Comparison of ENCODE assay signal across 8 cellular contexts in genomic region chr19:52941523-52941922, GRCh38. TPM values are rescaled to one million over a fixed set of nuclear protein-coding genes. Genes with fewer than 3 reads are reported as not detected.
DNase-seq lines count a peak whose midpoint lies in the region; ATAC-seq, FAIRE-seq and TF ChIP-seq lines count a peak whose summit lies in the region.
"Not testable (repeated sequence)": the region's sequence is repeated elsewhere in the genome, so short reads cannot be mapped to it uniquely, and the experiment has no call there.

No MANE protein-coding gene starts in this region.

- H3K79me2 ChIP-seq in Karpas-422 (ENCODE audit: low read length) = peaks cover 59% of the 10 kb centered on the region
- H3K79me2 ChIP-seq in SK-N-SH (ENCODE audit: insufficient read depth); endothelial cell of umbilical vein (ENCODE audit: control insufficient read depth, insufficient read depth, low read length): not testable (repeated sequence)

- H3K27ac ChIP-seq in Karpas-422 (ENCODE audit: low read length) (peak overlapping the region; percentile 57), SK-N-SH (ENCODE audit: low read depth in 2 of 2, low read length in 1 of 2) (peak overlapping the region in 1 of 2 experiments; percentile 59; a peak in 1 of 4 replicates), thoracic aorta (peak overlapping the region; percentile 83 to 92)
- not testable (repeated sequence) for H3K27ac ChIP-seq in endothelial cell of umbilical vein (ENCODE audit: insufficient read depth, low read depth, low read length); neutrophil

- not testable (repeated sequence) for H3K9me1 ChIP-seq in endothelial cell of umbilical vein (replicated peaks; ENCODE audit: control insufficient read depth, extremely low read depth, insufficient read depth, low read length)

- not testable (repeated sequence) for H3K27me3 ChIP-seq in Caco-2 (replicated peaks; ENCODE audit: control insufficient read depth, insufficient read depth, low read length); Karpas-422 (ENCODE audit: low read length); SK-N-SH (ENCODE audit: insufficient read depth); endothelial cell of umbilical vein (ENCODE audit: control insufficient read depth in 2 of 2, insufficient read depth in 2 of 2, low read length in 2 of 2); kidney epithelial cell (ENCODE audit: control insufficient read depth, insufficient read depth, low read length); thoracic aorta (replicated peaks; ENCODE audit: insufficient read depth)
- H3K27me3 ChIP-seq in neutrophil = peaks cover 16% of the 10 kb centered on the region

- H3K27ac Mint-ChIP-seq in Caco-2 (ENCODE audit: unreplicated experiment) = peak overlapping the region; percentile 92
- peak overlapping the region; percentile 95 for H3K27ac Mint-ChIP-seq in activated naive CD8-positive, alpha-beta T cell treated with anti-CD3 and anti-CD28 coated beads for 36 hours

- not testable (repeated sequence) for TF ChIP-seq POLR2A in endothelial cell of umbilical vein (IDR thresholded peaks at IDR 0.05; ENCODE audit: low read depth, low read length)

- not testable (repeated sequence) for H3K36me3 ChIP-seq in Caco-2 (ENCODE audit: control insufficient read depth, insufficient read depth, low read length); Karpas-422 (ENCODE audit: insufficient read depth, low read length); SK-N-SH (replicated peaks in 1 of 2; ENCODE audit: control insufficient read depth in 1 of 2, insufficient read depth in 2 of 2, low read length in 1 of 2); endothelial cell of umbilical vein (ENCODE audit: control insufficient read depth in 2 of 2, extremely low read depth in 1 of 2, insufficient read depth in 2 of 2, low read length in 2 of 2); kidney epithelial cell (ENCODE audit: control insufficient read depth, insufficient read depth, low read length); neutrophil; thoracic aorta

- H2AFZ ChIP-seq in Karpas-422 (ENCODE audit: low read length) (peak overlapping the region; percentile 53; the same call in 1 of the 2 replicates), SK-N-SH (ENCODE audit: low read depth) (peak overlapping the region; percentile 98), endothelial cell of umbilical vein (ENCODE audit: low read depth, low read length) (peak overlapping the region; percentile 83)

- H3K4me3 Mint-ChIP-seq in Caco-2 (ENCODE audit: unreplicated experiment) = peak overlapping the region; percentile 96
- H3K4me3 Mint-ChIP-seq in activated naive CD8-positive, alpha-beta T cell treated with anti-CD3 and anti-CD28 coated beads for 36 hours = peak overlapping the region; percentile 98

- dilution Hi-C loops in endothelial cell of umbilical vein (cut with MboI; ENCODE audit: extremely low pct_ligation_motif_present, low sequenced_read_pairs) = not testable (repeated sequence)

- ATAC-seq in thoracic aorta (ENCODE audit: insufficient number of reproducible peaks, low FRiP score, low read depth) = not testable (repeated sequence)

- H3K9me2 ChIP-seq in Karpas-422 (replicated peaks; ENCODE audit: insufficient read depth, low read length); SK-N-SH: not testable (repeated sequence)

- not testable (repeated sequence) for TF ChIP-seq CTCF in Caco-2 (IDR thresholded peaks at IDR 0.05; ENCODE audit: insufficient read depth in 1 of 2, low read depth in 1 of 2, low read length in 1 of 2, severe bottlenecking in 1 of 2, unreplicated experiment in 1 of 2); SK-N-SH (IDR thresholded peaks at IDR 0.05); endothelial cell of umbilical vein (IDR thresholded peaks at IDR 0.05; ENCODE audit: extremely low read depth in 1 of 2, insufficient read depth in 1 of 2, low read depth in 1 of 2, low read length in 2 of 2); kidney epithelial cell (IDR thresholded peaks at IDR 0.05; ENCODE audit: insufficient read depth, low read length, poor library complexity, severe bottlenecking); neutrophil (IDR thresholded peaks at IDR 0.05); thoracic aorta (IDR thresholded peaks at IDR 0.05)

- H3K9me3 Mint-ChIP-seq in Caco-2 (ENCODE audit: unreplicated experiment) = peaks cover 14% of the 10 kb centered on the region
- peaks cover 27% of the 10 kb centered on the region for H3K9me3 Mint-ChIP-seq in activated naive CD8-positive, alpha-beta T cell treated with anti-CD3 and anti-CD28 coated beads for 36 hours

- H3K4me1 Mint-ChIP-seq in Caco-2 (ENCODE audit: low read depth, unreplicated experiment) = peaks cover 25% of the 10 kb centered on the region
- H3K4me1 Mint-ChIP-seq in activated naive CD8-positive, alpha-beta T cell treated with anti-CD3 and anti-CD28 coated beads for 36 hours = peaks cover 20% of the 10 kb centered on the region

- H3K4me1 ChIP-seq in Caco-2 (peaks cover 40% of the 10 kb centered on the region), Karpas-422 (ENCODE audit: low read length) (peaks cover 19% of the 10 kb centered on the region), neutrophil (ENCODE audit: control insufficient read depth in 1 of 2, insufficient read depth in 1 of 2, low read depth in 1 of 2, low read length in 1 of 2) (peaks cover 9 to 22% of the 10 kb centered on the region in 2 experiments), thoracic aorta (ENCODE audit: control insufficient read depth in 1 of 2, low read depth in 2 of 2) (peaks cover 3 to 11% of the 10 kb centered on the region in 2 donors)
- H3K4me1 ChIP-seq in SK-N-SH (ENCODE audit: control insufficient read depth in 1 of 2, insufficient read depth in 2 of 2, low read depth in 1 of 2, low read length in 1 of 2); endothelial cell of umbilical vein (ENCODE audit: control insufficient read depth, extremely low read depth, insufficient read depth, low read length): not testable (repeated sequence)

- H3K9me3 ChIP-seq in Caco-2 = peaks cover 39% of the 10 kb centered on the region
- H3K9me3 ChIP-seq in Karpas-422 (ENCODE audit: low read length); SK-N-SH; endothelial cell of umbilical vein (replicated peaks; ENCODE audit: control insufficient read depth, insufficient read depth, low read length); neutrophil; thoracic aorta: not testable (repeated sequence)

- H3K4me3 ChIP-seq in Caco-2 (ENCODE audit: low read depth, low read length) = peak overlapping the region; percentile 87
- peak overlapping the region; percentile 92 for H3K4me3 ChIP-seq in Karpas-422 (ENCODE audit: low read length)
- peak overlapping the region; percentile 67 to 82 for H3K4me3 ChIP-seq in SK-N-SH (ENCODE audit: low read depth in 2 of 2, low read length in 1 of 2)
- peak overlapping the region in 2 of 3 experiments; percentile 87 to 94 for H3K4me3 ChIP-seq in endothelial cell of umbilical vein (replicated peaks in 1 of 3; ENCODE audit: insufficient read depth in 1 of 3, low read depth in 1 of 3, low read length in 3 of 3)
- peak overlapping the region; percentile 68 for H3K4me3 ChIP-seq in kidney epithelial cell (ENCODE audit: low read depth, low read length)
- H3K4me3 ChIP-seq in neutrophil (ENCODE audit: low read depth in 1 of 2, low read length in 1 of 2) = peak overlapping the region; percentile 88 to 91
- peak overlapping the region; percentile 97 for H3K4me3 ChIP-seq in thoracic aorta

- not testable (repeated sequence) for BruUV-seq in Caco-2 (replicated peaks; lab: Mats Ljungman, UMichigan); endothelial cell of umbilical vein (replicated peaks; lab: Mats Ljungman, UMichigan)

- not testable (repeated sequence) for FAIRE-seq in endothelial cell of umbilical vein (lab: Jason Lieb, UNC)

- H3K4me2 ChIP-seq in Karpas-422 (ENCODE audit: low read depth, low read length, poor library complexity, severe bottlenecking) (peak overlapping the region; percentile 89), SK-N-SH (peak overlapping the region; percentile 87), endothelial cell of umbilical vein (ENCODE audit: insufficient read depth, low read length) (peak overlapping the region; percentile 95)

- POLR2A ChIA-PET in Caco-2 (lab: Charles Lee); SK-N-SH (lab: Yijun Ruan, JAX); endothelial cell of umbilical vein (lab: Charles Lee): not testable (repeated sequence)

- not testable (repeated sequence) for TF ChIP-seq EP300 in SK-N-SH (IDR thresholded peaks at IDR 0.05; ENCODE audit: borderline replicate concordance in 1 of 2, low read depth in 1 of 2, low read length in 1 of 2)

- not testable (repeated sequence) for DNase-seq in Caco-2; SK-N-SH; activated naive CD8-positive, alpha-beta T cell treated with anti-CD3 and anti-CD28 coated beads for 36 hours; endothelial cell of umbilical vein (ENCODE audit: low read depth, low spot score); kidney epithelial cell (ENCODE audit: low read depth); thoracic aorta (ENCODE audit: low spot score)
- DNase-seq in Karpas-422 = peak; percentile 60

- CTCF ChIA-PET in Caco-2 (lab: Charles Lee); SK-N-SH (lab: Yijun Ruan, JAX); endothelial cell of umbilical vein (lab: Charles Lee): not testable (repeated sequence)

- not testable (repeated sequence) for H3F3A ChIP-seq in SK-N-SH (replicated peaks; ENCODE audit: insufficient read depth)

- not testable (repeated sequence) for H4K20me1 ChIP-seq in Karpas-422 (ENCODE audit: insufficient read depth, low read depth, low read length); SK-N-SH (ENCODE audit: insufficient read depth); endothelial cell of umbilical vein (replicated peaks; ENCODE audit: control insufficient read depth, extremely low read depth, insufficient read depth, low read length)

- peaks cover 57% of the 10 kb centered on the region for H3K36me3 Mint-ChIP-seq in Caco-2 (ENCODE audit: insufficient read depth, unreplicated experiment)
- H3K36me3 Mint-ChIP-seq in activated naive CD8-positive, alpha-beta T cell treated with anti-CD3 and anti-CD28 coated beads for 36 hours = peaks cover 41% of the 10 kb centered on the region

- not testable (repeated sequence) for H3K27me3 Mint-ChIP-seq in Caco-2 (ENCODE audit: insufficient read depth, unreplicated experiment); activated naive CD8-positive, alpha-beta T cell treated with anti-CD3 and anti-CD28 coated beads for 36 hours

- H3K9ac ChIP-seq in Karpas-422 (ENCODE audit: low read length) (peak overlapping the region; percentile 85), SK-N-SH (peak overlapping the region; percentile 78; the same call in 1 of the 2 replicates)
- not testable (repeated sequence) for H3K9ac ChIP-seq in endothelial cell of umbilical vein (replicated peaks; ENCODE audit: extremely low read depth, insufficient read depth, low read length)

- 58% methylated on average over 2 of the region's 2 CpGs for WGBS in SK-N-SH (ENCODE audit: low lambda C conversion rate)

- intact Hi-C loops in Caco-2 (cut with micrococcal nuclease; ENCODE audit: unreplicated experiment) = not testable (repeated sequence)
- intact Hi-C loops in endothelial cell of umbilical vein (cut with micrococcal nuclease) = loop anchor here (5.0 kb wide), 2 partner anchors 84 to 146 kb away; partner anchors contain the start of gene ZNF468

- TF ChIP-seq RAD21 in SK-N-SH (IDR thresholded peaks at IDR 0.05; ENCODE audit: low read length) = not testable (repeated sequence)

RNA-seq across cellular contexts. Expression of gene ZNF888, which starts 18.3 kb away (rescaled TPM):
- total RNA-seq in Caco-2 (2022) (7.3 and 9.0 TPM in 2 replicates), endothelial cell of umbilical vein (2.9 and 3.9 TPM in 2 replicates), kidney epithelial cell (4.3 and 5.4 TPM in 2 replicates), thoracic aorta (1 to 10 TPM; 1.4 to 2.6 TPM)
- 6.0 and 10.5 TPM in 2 replicates for total RNA-seq in Karpas-422 (2014; rRNA removed; shearing (Covaris generic); ENCODE audit: low replicate concordance)
- polyA plus RNA-seq in SK-N-SH (2012; rRNA removed) (0.46 and 0.83 TPM in 2 replicates), endothelial cell of umbilical vein (0.56 and 0.72 TPM in 2 replicates)
- polyA plus RNA-seq in SK-N-SH (2012; cell fraction: cytosol; rRNA removed) = 0.53 and 0.68 TPM in 2 replicates
- polyA plus RNA-seq in SK-N-SH (2012; cell fraction: nucleus; rRNA removed) = 0.77 and 1.9 TPM in 2 replicates
- total RNA-seq in activated naive CD8-positive, alpha-beta T cell treated with anti-CD3 and anti-CD28 coated beads for 36 hours = 1 to 10 TPM; 5.1 to 6.1 TPM
- polyA plus RNA-seq in endothelial cell of umbilical vein (2011; cell fraction: cytosol; rRNA removed) = 0.76 and 0.80 TPM in 2 replicates
- polyA plus RNA-seq in endothelial cell of umbilical vein (2011; cell fraction: nucleus; rRNA removed) = 2.3 and 3.1 TPM in 2 replicates
- 1.3 and 1.4 TPM in 2 replicates for polyA plus RNA-seq in endothelial cell of umbilical vein (2012)
- 2.2 and 3.6 TPM in 2 replicates for polyA minus RNA-seq in endothelial cell of umbilical vein
- 3.6 TPM for polyA minus RNA-seq in endothelial cell of umbilical vein (2011; cell fraction: cytosol; rRNA and poly(A)+ RNA removed)
- polyA minus RNA-seq in endothelial cell of umbilical vein (2011; cell fraction: nucleus; rRNA and poly(A)+ RNA removed) = 2.3 and 3.8 TPM in 2 replicates

RNA-seq across cellular contexts. Expression of gene ZNF816, which starts 21.2 kb away (rescaled TPM):
- total RNA-seq in Caco-2 (2022) (8.8 and 11.5 TPM in 2 replicates), endothelial cell of umbilical vein (4.9 and 5.3 TPM in 2 replicates), kidney epithelial cell (12.8 and 13.1 TPM in 2 replicates), thoracic aorta (10 to 100 TPM in 1 of 2 donors, 1 to 10 TPM in 1; 6.5 to 13.7 TPM)
- total RNA-seq in Karpas-422 (2014; rRNA removed; shearing (Covaris generic); ENCODE audit: low replicate concordance) = 15.2 and 20.0 TPM in 2 replicates
- polyA plus RNA-seq in SK-N-SH (2012; rRNA removed) (1.8 and 2.5 TPM in 2 replicates), endothelial cell of umbilical vein (0.76 and 1.8 TPM in 2 replicates)
- polyA plus RNA-seq in SK-N-SH (2012; cell fraction: cytosol; rRNA removed) = 2.9 and 3.2 TPM in 2 replicates
- 1.7 and 3.1 TPM in 2 replicates for polyA plus RNA-seq in SK-N-SH (2012; cell fraction: nucleus; rRNA removed)
- 10 to 100 TPM; 11.1 to 12.0 TPM for total RNA-seq in activated naive CD8-positive, alpha-beta T cell treated with anti-CD3 and anti-CD28 coated beads for 36 hours
- 1.5 and 1.6 TPM in 2 replicates for polyA plus RNA-seq in endothelial cell of umbilical vein (2011; cell fraction: cytosol; rRNA removed)
- 3.0 and 4.6 TPM in 2 replicates for polyA plus RNA-seq in endothelial cell of umbilical vein (2011; cell fraction: nucleus; rRNA removed)
- 4.4 and 4.9 TPM in 2 replicates for polyA plus RNA-seq in endothelial cell of umbilical vein (2012)
- 2.8 and 3.3 TPM in 2 replicates for polyA minus RNA-seq in endothelial cell of umbilical vein
- 5.2 TPM for polyA minus RNA-seq in endothelial cell of umbilical vein (2011; cell fraction: cytosol; rRNA and poly(A)+ RNA removed)
- 2.6 and 3.5 TPM in 2 replicates for polyA minus RNA-seq in endothelial cell of umbilical vein (2011; cell fraction: nucleus; rRNA and poly(A)+ RNA removed)

RNA-seq across cellular contexts. Expression of gene ZNF320, which starts 44.1 kb away (rescaled TPM):
- total RNA-seq in Caco-2 (2022) (14.7 and 15.5 TPM in 2 replicates), endothelial cell of umbilical vein (10.9 and 11.1 TPM in 2 replicates), kidney epithelial cell (16.9 and 24.2 TPM in 2 replicates), thoracic aorta (10 to 100 TPM; 18.3 to 26.1 TPM)
- total RNA-seq in Karpas-422 (2014; rRNA removed; shearing (Covaris generic); ENCODE audit: low replicate concordance) = 18.9 and 23.7 TPM in 2 replicates
- polyA plus RNA-seq in SK-N-SH (2012; rRNA removed) (6.9 and 14.2 TPM in 2 replicates), endothelial cell of umbilical vein (7.5 and 7.6 TPM in 2 replicates)
- polyA plus RNA-seq in SK-N-SH (2012; cell fraction: cytosol; rRNA removed) = 6.4 and 9.3 TPM in 2 replicates
- polyA plus RNA-seq in SK-N-SH (2012; cell fraction: nucleus; rRNA removed) = 24.3 and 30.3 TPM in 2 replicates
- total RNA-seq in activated naive CD8-positive, alpha-beta T cell treated with anti-CD3 and anti-CD28 coated beads for 36 hours = 1 to 10 TPM; 4.9 to 7.1 TPM
- polyA plus RNA-seq in endothelial cell of umbilical vein (2011; cell fraction: cytosol; rRNA removed) = 3.8 and 4.4 TPM in 2 replicates
- polyA plus RNA-seq in endothelial cell of umbilical vein (2011; cell fraction: nucleus; rRNA removed) = 8.1 and 11.6 TPM in 2 replicates
- 3.1 and 3.7 TPM in 2 replicates for polyA plus RNA-seq in endothelial cell of umbilical vein (2012)
- 8.3 and 13.1 TPM in 2 replicates for polyA minus RNA-seq in endothelial cell of umbilical vein
- polyA minus RNA-seq in endothelial cell of umbilical vein (2011; cell fraction: cytosol; rRNA and poly(A)+ RNA removed) = 3.5 TPM
- polyA minus RNA-seq in endothelial cell of umbilical vein (2011; cell fraction: nucleus; rRNA and poly(A)+ RNA removed) = 2.5 and 4.4 TPM in 2 replicates
